In the genomic region with DNA sequence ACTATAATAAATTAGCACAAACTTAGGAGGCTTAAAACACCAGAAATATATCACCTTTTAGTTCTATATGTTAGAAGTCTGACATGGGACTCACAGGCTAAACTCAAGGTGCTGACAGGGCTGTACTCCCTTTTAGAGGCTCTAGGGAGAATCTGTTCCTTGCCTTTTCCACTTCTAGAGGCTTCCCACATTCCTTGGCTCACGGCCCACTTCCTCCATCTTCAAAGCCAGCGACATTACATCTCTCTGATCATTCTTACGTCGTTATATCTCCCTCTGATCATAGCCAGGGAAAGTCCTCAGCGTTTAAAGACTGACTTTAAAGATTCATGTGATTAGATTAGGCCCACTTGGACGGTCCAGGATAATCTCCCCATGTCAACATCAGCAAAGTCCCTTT, we compare ENCODE assay signal across 2 cellular contexts.
TF ChIP-seq lines count a peak whose summit lies in the region.

No MANE protein-coding gene starts in this region.

TF ChIP-seq in HCT116, 20 proteins besides CTCF, POLR2A, EP300 and RAD21 (continued from another document):
- peak; percentile 50 for TF ChIP-seq TCF7L2 (IDR thresholded peaks at IDR 0.05; ENCODE audit: borderline replicate concordance, extremely low read depth, insufficient read depth, insufficient read length)
- TF ChIP-seq REST (IDR thresholded peaks at IDR 0.05; ENCODE audit: low read depth): no peak
- TF ChIP-seq EGR1 (IDR thresholded peaks at IDR 0.05; ENCODE audit: low read depth): no peak
TF ChIP-seq in HCT116: peak in this region for 1.

TF ChIP-seq in SK-N-SH treated with all-trans-retinoic acid at 6 μM for 48 hours, 23 proteins besides CTCF, POLR2A, EP300 and RAD21:
- TF ChIP-seq, protein P1, sequence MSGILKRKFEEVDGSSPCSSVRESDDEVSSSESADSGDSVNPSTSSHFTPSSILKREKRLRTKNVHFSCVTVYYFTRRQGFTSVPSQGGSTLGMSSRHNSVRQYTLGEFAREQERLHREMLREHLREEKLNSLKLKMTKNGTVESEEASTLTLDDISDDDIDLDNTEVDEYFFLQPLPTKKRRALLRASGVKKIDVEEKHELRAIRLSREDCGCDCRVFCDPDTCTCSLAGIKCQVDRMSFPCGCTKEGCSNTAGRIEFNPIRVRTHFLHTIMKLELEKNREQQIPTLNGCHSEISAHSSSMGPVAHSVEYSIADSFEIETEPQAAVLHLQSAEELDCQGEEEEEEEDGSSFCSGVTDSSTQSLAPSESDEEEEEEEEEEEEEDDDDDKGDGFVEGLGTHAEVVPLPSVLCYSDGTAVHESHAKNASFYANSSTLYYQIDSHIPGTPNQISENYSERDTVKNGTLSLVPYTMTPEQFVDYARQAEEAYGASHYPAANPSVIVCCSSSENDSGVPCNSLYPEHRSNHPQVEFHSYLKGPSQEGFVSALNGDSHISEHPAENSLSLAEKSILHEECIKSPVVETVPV (CRISPR knock-in tag; IDR thresholded peaks at IDR 0.05): no peak
- TF ChIP-seq CSDC2 (CRISPR knock-in tag; IDR thresholded peaks at IDR 0.05) (no peak), PPARA (CRISPR knock-in tag; IDR thresholded peaks at IDR 0.05; ENCODE audit: borderline replicate concordance) (no peak), POU6F1 (CRISPR knock-in tag; IDR thresholded peaks at IDR 0.05; ENCODE audit: borderline replicate concordance, low read depth) (no peak), ZC3H10 (CRISPR knock-in tag; IDR thresholded peaks at IDR 0.05) (no peak), ZFP30 (CRISPR knock-in tag; IDR thresholded peaks at IDR 0.05) (no peak), TOX (CRISPR knock-in tag; IDR thresholded peaks at IDR 0.05; ENCODE audit: borderline replicate concordance) (no peak), GLIS3 (CRISPR knock-in tag; IDR thresholded peaks at IDR 0.05) (no peak), ZNF70 (CRISPR knock-in tag; IDR thresholded peaks at IDR 0.05) (no peak), RARB (CRISPR knock-in tag; IDR thresholded peaks at IDR 0.05) (no peak), ZNF8 (CRISPR knock-in tag; IDR thresholded peaks at IDR 0.05) (no peak), ZNF565 (CRISPR knock-in tag; conservative IDR thresholded peaks at IDR 0.05; ENCODE audit: low read depth) (no peak)
